In the genomic region with DNA sequence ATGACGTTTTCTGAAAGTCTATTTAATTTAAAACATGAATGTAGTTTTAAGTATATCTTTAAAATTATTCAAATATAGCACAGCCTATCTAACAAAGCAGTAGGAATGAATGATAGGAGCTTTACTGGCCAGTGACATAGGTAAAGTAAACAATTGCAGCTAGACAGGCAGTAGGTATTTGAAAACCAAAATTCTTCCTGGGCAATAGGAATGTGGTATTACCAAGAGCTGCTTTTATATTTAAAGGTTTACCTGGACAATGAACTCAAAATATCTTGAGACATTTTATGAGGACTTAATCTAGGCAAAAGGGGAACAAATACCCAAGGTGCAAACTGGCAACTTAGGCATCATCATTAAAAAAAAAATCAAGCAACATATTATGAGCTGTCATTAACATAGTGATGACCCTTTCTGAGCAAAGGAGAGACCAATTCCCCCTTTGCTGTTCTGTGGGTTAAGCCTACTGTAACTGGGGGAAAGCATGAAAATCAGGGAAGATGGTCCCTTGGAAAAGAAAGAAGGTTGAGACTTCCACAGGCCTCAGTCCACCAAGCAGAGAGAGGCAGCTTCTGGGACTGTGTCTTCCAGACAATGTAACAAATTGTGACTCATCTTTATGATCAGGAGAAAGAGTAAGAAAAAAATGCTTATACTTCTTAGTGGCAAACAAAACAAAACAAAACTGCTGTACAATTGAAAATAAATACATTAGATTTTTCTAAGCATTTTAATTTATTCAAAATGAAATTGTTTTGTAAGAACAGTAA, we compare ENCODE assay signal across 1 cellular context.
TF ChIP-seq lines count a peak whose summit lies in the region.

No MANE protein-coding gene starts in this region.

TF ChIP-seq in endothelial cell of umbilical vein, 7 proteins besides CTCF, POLR2A, EP300 and RAD21:
- TF ChIP-seq, protein P1, sequence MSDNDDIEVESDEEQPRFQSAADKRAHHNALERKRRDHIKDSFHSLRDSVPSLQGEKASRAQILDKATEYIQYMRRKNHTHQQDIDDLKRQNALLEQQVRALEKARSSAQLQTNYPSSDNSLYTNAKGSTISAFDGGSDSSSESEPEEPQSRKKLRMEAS (IDR thresholded peaks at IDR 0.05; ENCODE audit: insufficient read depth, insufficient read length): no peak
- no peak for TF ChIP-seq GATA2 (IDR thresholded peaks at IDR 0.05; ENCODE audit: insufficient read depth, insufficient read length, low read depth, low read length)
- TF ChIP-seq FOS (IDR thresholded peaks at IDR 0.05; ENCODE audit: borderline replicate concordance, insufficient read depth, low read length): peak; percentile 42
- no peak for TF ChIP-seq MYC (IDR thresholded peaks at IDR 0.05; ENCODE audit: low read depth, low read length)
- TF ChIP-seq EZH2 (IDR thresholded peaks at IDR 0.05; ENCODE audit: borderline replicate concordance, low read depth, low read length, severe bottlenecking): no peak
- no peak for TF ChIP-seq JUN (IDR thresholded peaks at IDR 0.05; ENCODE audit: borderline replicate concordance, insufficient read depth, insufficient read length, low read depth)
TF ChIP-seq in endothelial cell of umbilical vein: peak in this region for 1.
